ENCODE assay signal across 5 cellular contexts in genomic region chr19:32150605-32151004, GRCh38.
"Had no signal": no experiment of that assay in that cellular context is flagged by ENCODE, and none has a peak within 500 bp of the region (broad histone marks: within the 10 kb centered on the region; RNA-seq: fewer than 3 reads in every experiment).

No MANE protein-coding gene starts in this region.

- DNase-seq: KBM-7, KG1 had no signal

- H3K4me2 ChIP-seq: KMS-11 had no signal

- H3K27ac ChIP-seq: HL-60, KMS-11 had no signal

- FAIRE-seq: HTR-8/SVneo had no signal

- H3K9ac ChIP-seq: KMS-11 had no signal
